8 cellular contexts compared by ENCODE assay signal in genomic region chr3:142993958-142994442, GRCh38. TPM values are rescaled to one million over a fixed set of nuclear protein-coding genes. Genes with fewer than 3 reads are reported as not detected.
DNase-seq lines count a peak whose midpoint lies in the region; ATAC-seq and TF ChIP-seq lines count a peak whose summit lies in the region.

No MANE protein-coding gene starts in this region.

- no peak overlapping the region for H3K23ac ChIP-seq in neuronal stem cell (ENCODE audit: low read depth, low read length, poor library complexity)

- H3K79me2 ChIP-seq in OCI-LY3 (ENCODE audit: low read length) (no peaks in the 10 kb centered on the region), fibroblast of lung (ENCODE audit: control insufficient read depth, insufficient read depth, low read length) (no peaks in the 10 kb centered on the region)

- H3K4me3 ChIP-seq in OCI-LY3 (ENCODE audit: low read length), result no peak overlapping the region
- H3K4me3 ChIP-seq in fibroblast of lung (replicated peaks in 1 of 4; ENCODE audit: control extremely low read depth in 1 of 4, insufficient read depth in 1 of 4, low read depth in 3 of 4, low read length in 4 of 4), result no peak overlapping the region
- no peak overlapping the region for H3K4me3 ChIP-seq in neuronal stem cell (ENCODE audit: low read length in 2 of 2)
- H3K4me3 ChIP-seq in tibial artery, result no peak overlapping the region

- H3K14ac ChIP-seq in neuronal stem cell (ENCODE audit: low read length), result no peak overlapping the region

- intact Hi-C loops in tibial artery (cut with DNase I; ENCODE audit: low total_unique reads), result no loop called here

- H3K9ac ChIP-seq in OCI-LY3 (ENCODE audit: low read length) (no peak overlapping the region), fibroblast of lung (ENCODE audit: insufficient read depth, low read length) (no peak overlapping the region), neuronal stem cell (ENCODE audit: low read depth, low read length, poor library complexity) (no peak overlapping the region)

- no peak overlapping the region for H4K8ac ChIP-seq in neuronal stem cell (ENCODE audit: low read depth, low read length)

- no peak overlapping the region for H4K91ac ChIP-seq in neuronal stem cell (ENCODE audit: low read depth, low read length, poor library complexity)

- no peaks in the 10 kb centered on the region for H4K20me1 ChIP-seq in OCI-LY3 (ENCODE audit: insufficient read depth, low read length)
- H4K20me1 ChIP-seq in fibroblast of lung (ENCODE audit: control insufficient read depth, extremely low read depth, insufficient read depth, low read length), result no peaks in the 10 kb centered on the region

- H3K4ac ChIP-seq in neuronal stem cell (ENCODE audit: low read length), result no peak overlapping the region

- WGBS in neuronal stem cell (ENCODE audit: extremely low coverage in 2 of 2, insufficient read length in 2 of 2, insufficient replicate concordance in 1 of 2), 2 donors, result no CpG with 5 or more reads among the region's 4 CpGs

- H3K36me3 ChIP-seq in OCI-LY3 (replicated peaks; ENCODE audit: low read depth, low read length) (no peaks in the 10 kb centered on the region), fibroblast of lung (ENCODE audit: control insufficient read depth, insufficient read depth, low read length) (no peaks in the 10 kb centered on the region), neuronal stem cell (replicated peaks in 1 of 2; ENCODE audit: control insufficient read depth in 2 of 2, insufficient read depth in 2 of 2, low read length in 2 of 2) (no peaks in the 10 kb centered on the region), tibial artery (no peaks in the 10 kb centered on the region)

- peaks cover 10% of the 10 kb centered on the region for H3K4me1 ChIP-seq in OCI-LY3 (ENCODE audit: low read length)
- H3K4me1 ChIP-seq in fibroblast of lung (ENCODE audit: control insufficient read depth, extremely low read depth, insufficient read depth, low read length), result peaks cover 2% of the 10 kb centered on the region
- H3K4me1 ChIP-seq in neuronal stem cell (ENCODE audit: control insufficient read depth in 2 of 2, insufficient read depth in 1 of 2, low read depth in 1 of 2, low read length in 2 of 2), result no peaks in the 10 kb centered on the region
- no peaks in the 10 kb centered on the region for H3K4me1 ChIP-seq in tibial artery

- peak; percentile 87 for TF ChIP-seq CTCF in OCI-LY3 (IDR thresholded peaks at IDR 0.05; ENCODE audit: low read depth, low read length)
- TF ChIP-seq CTCF in fibroblast of lung (conservative IDR thresholded peaks at IDR 0.05 in 1 of 2, IDR thresholded peaks at IDR 0.05 in 1 of 2; ENCODE audit: low read depth in 1 of 2, low read length in 2 of 2), result peak; percentile 60 to 73
- TF ChIP-seq CTCF in tibial artery (IDR thresholded peaks at IDR 0.05), result peak; percentile 50 to 62

- no peak overlapping the region for H2AK5ac ChIP-seq in neuronal stem cell (ENCODE audit: low read depth, low read length)

- peak; percentile 81 for ATAC-seq in GM19438 (IDR thresholded peaks at IDR 0.05; ENCODE audit: low read depth, unreplicated experiment)

- no peak overlapping the region for H2BK12ac ChIP-seq in neuronal stem cell (ENCODE audit: low read length)

- H3K27ac ChIP-seq in OCI-LY3 (ENCODE audit: low read length) (no peak overlapping the region), fibroblast of lung (ENCODE audit: insufficient read depth, low read length) (no peak overlapping the region), neuronal stem cell (replicated peaks; ENCODE audit: low read length) (no peak overlapping the region), tibial artery (no peak overlapping the region)

- H2AFZ ChIP-seq in OCI-LY3 (ENCODE audit: low read depth, low read length) (no peak overlapping the region), fibroblast of lung (ENCODE audit: low read length) (no peak overlapping the region), neuronal stem cell (ENCODE audit: low read length) (no peak overlapping the region)

- H2BK15ac ChIP-seq in neuronal stem cell (ENCODE audit: low read length), result no peak overlapping the region

- H3K79me1 ChIP-seq in neuronal stem cell (ENCODE audit: low read depth, low read length), result no peaks in the 10 kb centered on the region

- H3K4me2 ChIP-seq in OCI-LY3 (ENCODE audit: low read length) (peak overlapping the region; percentile 23), fibroblast of lung (ENCODE audit: extremely low read depth, insufficient read depth, low read length) (no peak overlapping the region), neuronal stem cell (ENCODE audit: insufficient read depth, low read length, poor library complexity, severe bottlenecking) (no peak overlapping the region)

- no peaks in the 10 kb centered on the region for H3K27me3 ChIP-seq in OCI-LY3 (ENCODE audit: low read depth, low read length)
- H3K27me3 ChIP-seq in fibroblast of lung (ENCODE audit: control insufficient read depth, insufficient read depth, low read length), result no peaks in the 10 kb centered on the region
- no peaks in the 10 kb centered on the region for H3K27me3 ChIP-seq in neuronal stem cell (ENCODE audit: control insufficient read depth in 3 of 3, insufficient read depth in 3 of 3, low read depth in 1 of 3, low read length in 3 of 3)
- H3K27me3 ChIP-seq in tibial artery, result no peaks in the 10 kb centered on the region

- peak in 8 of 14 donors; percentile 2 to 34 (median 19) for DNase-seq in C1 segment of cervical spinal cord (lab: John Stamatoyannopoulos, UW)
- peak; percentile 66 for DNase-seq in HuH-7.5 (ENCODE audit: low spot score)
- DNase-seq in activated T-cell treated with anti-CD3 and anti-CD28 coated beads for 4 hours, result peak; percentile 46
- peak; percentile 52 to 81 for DNase-seq in fibroblast of lung (ENCODE audit: low read depth in 2 of 2)
- DNase-seq in neuronal stem cell (ENCODE audit: low spot score), result peak; percentile 67
- DNase-seq in tibial artery, result peak in 1 of 2 donors; percentile 64

- H3K18ac ChIP-seq in neuronal stem cell (ENCODE audit: low read length), result no peak overlapping the region

- no peak overlapping the region for H2BK5ac ChIP-seq in neuronal stem cell (ENCODE audit: low read length)

- no peak overlapping the region for H2BK120ac ChIP-seq in neuronal stem cell (ENCODE audit: low read depth, low read length)

- H3K9me3 ChIP-seq in OCI-LY3 (ENCODE audit: insufficient read depth, low read length), result no peaks in the 10 kb centered on the region
- no peaks in the 10 kb centered on the region for H3K9me3 ChIP-seq in fibroblast of lung (ENCODE audit: control insufficient read depth, insufficient read depth, low read depth, low read length)
- no peaks in the 10 kb centered on the region for H3K9me3 ChIP-seq in neuronal stem cell (replicated peaks in 1 of 2; ENCODE audit: control insufficient read depth in 2 of 2, insufficient read depth in 1 of 2, low read depth in 1 of 2, low read length in 2 of 2)
- H3K9me3 ChIP-seq in tibial artery, result no peaks in the 10 kb centered on the region

RNA-seq across cellular contexts. Expression of gene U2SURP, which starts 7.4 kb away (rescaled TPM):
- total RNA-seq in fibroblast of lung, result 35.4 and 39.1 TPM in 2 replicates
- polyA plus RNA-seq in fibroblast of lung, result 44.8 and 45.5 TPM in 2 replicates
- polyA plus RNA-seq in fibroblast of lung (2012), result 48.6 and 51.3 TPM in 2 replicates
- polyA minus RNA-seq in fibroblast of lung (ENCODE audit: low replicate concordance), result 7.3 and 11.6 TPM in 2 replicates
- polyA plus RNA-seq in neuronal stem cell (2013, experiment 1 of 2), result 89.9 TPM
- 98.6 TPM for polyA plus RNA-seq in neuronal stem cell (2013, experiment 2 of 2)

RNA-seq across cellular contexts. Expression of gene PAQR9, which starts 30.5 kb away (rescaled TPM):
- not detected in 2 replicates for total RNA-seq in fibroblast of lung
- 0.02 TPM in 1 of 2 replicates, not detected in the other for polyA plus RNA-seq in fibroblast of lung
- polyA plus RNA-seq in fibroblast of lung (2012), result 0.07 TPM in 1 of 2 replicates, not detected in the other
- polyA minus RNA-seq in fibroblast of lung (ENCODE audit: low replicate concordance), result 0.11 TPM in 1 of 2 replicates, not detected in the other
- 3.6 TPM for polyA plus RNA-seq in neuronal stem cell (2013, experiment 1 of 2)
- polyA plus RNA-seq in neuronal stem cell (2013, experiment 2 of 2), result 3.6 TPM
